In genomic region chr1:9181990-9182783, GRCh38 we compare ENCODE assay signal across 8 cellular contexts. TPM values are rescaled to one million over a fixed set of nuclear protein-coding genes. Genes with fewer than 3 reads are reported as not detected.
DNase-seq lines count a peak whose midpoint lies in the region; ATAC-seq, FAIRE-seq and TF ChIP-seq lines count a peak whose summit lies in the region.

No MANE protein-coding gene starts in this region.

- no peaks in the 10 kb centered on the region for H3K9me3 Mint-ChIP-seq in activated T-cell treated with anti-CD3 and anti-CD28 coated beads, Interleukin-2, amount 50 U/mL, for 4 hours
- H3K9me3 Mint-ChIP-seq in immature natural killer cell, result no peaks in the 10 kb centered on the region

- peak overlapping the region; percentile 44 for H3K4me2 ChIP-seq in GM12878 (ENCODE audit: control insufficient read depth, insufficient read depth)

- ATAC-seq in activated T-cell treated with anti-CD3 and anti-CD28 coated beads, Interleukin-2, amount 50 U/mL, for 4 hours, result peak; percentile 42 to 51
- ATAC-seq in GM12878 (peak; percentile 79), HG03097 (IDR thresholded peaks at IDR 0.05; ENCODE audit: low FRiP score, unreplicated experiment) (no peak), HG03439 (IDR thresholded peaks at IDR 0.05; ENCODE audit: unreplicated experiment) (no peak)

- H3K4me3 ChIP-seq in GM12878, result peak overlapping the region; percentile 90

- FAIRE-seq in GM12878 (lab: Jason Lieb, UNC), result no peak

- no peaks in the 10 kb centered on the region; the same call in 1 of the 2 replicates for H4K20me1 ChIP-seq in GM12878 (ENCODE audit: control insufficient read depth, insufficient read depth)

- in situ Hi-C loops in GM12878 (cut with MboI), result no loop called here

- intact Hi-C loops in GM12878 (cut with micrococcal nuclease; ENCODE audit: unreplicated experiment), result loop anchor here (1.0 to 5.0 kb wide), 2 partner anchors 14 to 55 kb away; partner anchors contain the start of gene GPR157

- peak; percentile 72; the same call in 1 of the 2 replicates for TF ChIP-seq POLR2A in GM12878 (IDR thresholded peaks at IDR 0.05; ENCODE audit: low read depth, low read length)

- H3K27me3 Mint-ChIP-seq in activated T-cell treated with anti-CD3 and anti-CD28 coated beads, Interleukin-2, amount 50 U/mL, for 4 hours (ENCODE audit: low read depth), result peaks cover 29% of the 10 kb centered on the region
- H3K27me3 Mint-ChIP-seq in immature natural killer cell (ENCODE audit: low read depth in 3 of 3), result peaks cover 4 to 8% (median 7%) of the 10 kb centered on the region in 3 donors

- CTCF ChIA-PET in GM12878 (lab: Yijun Ruan, JAX), result interaction anchor here (0.6 to 4.5 kb wide), 8 partner anchors 13 to 70 kb away, joined by 3 to 44 read pairs (median 13); no protein-coding TSS in a partner anchor

- H2AFZ ChIP-seq in GM12878 (ENCODE audit: control insufficient read depth, low read depth, low read length), result peak overlapping the region; percentile 83

- TF ChIP-seq RAD21 in Ishikawa (IDR thresholded peaks at IDR 0.05; ENCODE audit: low read depth) (no peak), GM12878 (IDR thresholded peaks at IDR 0.05; ENCODE audit: insufficient read depth, low read depth, low read length) (no peak)

- 1% methylated on average over 62 of the region's 83 CpGs for WGBS in GM12878 (ENCODE audit: insufficient coverage, insufficient replicate concordance, low lambda C conversion rate, missing lambda C conversion rate)

- no peak overlapping the region for H3K27ac Mint-ChIP-seq in immature natural killer cell

- peak overlapping the region; percentile 73 for H3K4me3 Mint-ChIP-seq in activated T-cell treated with anti-CD3 and anti-CD28 coated beads, Interleukin-2, amount 50 U/mL, for 4 hours
- H3K4me3 Mint-ChIP-seq in immature natural killer cell, result peak overlapping the region in 4 of 5 donors; percentile 33 to 69 (median 49)

- H3K27ac ChIP-seq in GM12878 (ENCODE audit: control insufficient read depth, insufficient read depth), result peak overlapping the region; percentile 84

- peak in 1 of 3 experiments; percentile 41; a peak in 2 of 6 replicates for TF ChIP-seq CTCF in GM12878 (IDR thresholded peaks at IDR 0.05 in 2 of 3, conservative IDR thresholded peaks at IDR 0.05 in 1 of 3; ENCODE audit: control insufficient read depth in 2 of 3, extremely low read depth in 1 of 3, insufficient read depth in 1 of 3, low read depth in 3 of 3, low read length in 3 of 3)

- peaks cover 0 to 3% of the 10 kb centered on the region in 2 experiments; a peak in 2 of 4 replicates for H3K36me3 ChIP-seq in GM12878 (ENCODE audit: control insufficient read depth in 2 of 2, insufficient read depth in 2 of 2, low read length in 1 of 2)

- SMC1A ChIA-PET in GM12878 (lab: Charles Lee; ENCODE audit: uncharacterized antibody, unreplicated experiment), result interaction anchor here (0.7 to 3.2 kb wide), 3 partner anchors 17 to 1222 kb away, joined by 3 to 12 read pairs (median 7); no protein-coding TSS in a partner anchor

- H3K79me2 ChIP-seq in GM12878 (ENCODE audit: control insufficient read depth, insufficient read depth, low read length), result peaks cover 66% of the 10 kb centered on the region

- RAD21 ChIA-PET in GM12878 (lab: Charles Lee; ENCODE audit: unreplicated experiment), result interaction anchor here (0.5 to 1.0 kb wide), 3 partner anchors 12 to 60 kb away, joined by 3 read pairs; no protein-coding TSS in a partner anchor

- BruUV-seq in GM12878 (replicated peaks; lab: Mats Ljungman, UMichigan), result TSS peak; percentile 47

- no peaks in the 10 kb centered on the region for H3K36me3 Mint-ChIP-seq in activated T-cell treated with anti-CD3 and anti-CD28 coated beads, Interleukin-2, amount 50 U/mL, for 4 hours (ENCODE audit: insufficient read depth)
- H3K36me3 Mint-ChIP-seq in immature natural killer cell, result no peaks in the 10 kb centered on the region

- DNase-seq in activated T-cell treated with anti-CD3 and anti-CD28 coated beads, Interleukin-2, amount 50 U/mL, for 4 hours, result no peak
- no peak for DNase-seq in activated T-cell treated with anti-CD3 and anti-CD28 coated beads for 4 hours
- no peak for DNase-seq in GM12878 (ENCODE audit: low read depth, low spot score)
- DNase-seq in immature natural killer cell, result no peak
- peak; percentile 39 for DNase-seq in stimulated activated CD8-positive, alpha-beta memory T cell treated with anti-CD3 and anti-CD28 coated beads, Interleukin-4, amount 100 ng/mL, for 48 hours

- no peak for TF ChIP-seq EP300 in Ishikawa (IDR thresholded peaks at IDR 0.05; ENCODE audit: borderline replicate concordance)
- peak in 1 of 2 experiments; percentile 49; a peak in 1 of 4 replicates for TF ChIP-seq EP300 in GM12878 (IDR thresholded peaks at IDR 0.05; ENCODE audit: borderline replicate concordance in 1 of 2, control insufficient read depth in 1 of 2, low read depth in 2 of 2, low read length in 2 of 2)

- H3K27me3 ChIP-seq in GM12878 (replicated peaks in 1 of 2; ENCODE audit: control insufficient read depth in 2 of 2, insufficient read depth in 2 of 2, low read length in 1 of 2), result no peaks in the 10 kb centered on the region

- H3K9me3 ChIP-seq in GM12878 (replicated peaks; ENCODE audit: control insufficient read depth, insufficient read depth, low read length), result no peaks in the 10 kb centered on the region

- H3K9ac ChIP-seq in GM12878 (ENCODE audit: control insufficient read depth, insufficient read depth, low read length), result peak overlapping the region; percentile 90

- POLR2A ChIA-PET in GM12878 (lab: Charles Lee), result interaction anchor here (0.6 to 0.9 kb wide), 2 partner anchors 10 to 52 kb away, joined by 4 to 5 read pairs; no protein-coding TSS in a partner anchor

- peaks cover 17% of the 10 kb centered on the region for H3K4me1 ChIP-seq in GM12878 (ENCODE audit: control insufficient read depth, insufficient read depth, low read length)

- H3K4me1 Mint-ChIP-seq in activated T-cell treated with anti-CD3 and anti-CD28 coated beads, Interleukin-2, amount 50 U/mL, for 4 hours (ENCODE audit: low read depth), result peaks cover 7% of the 10 kb centered on the region
- H3K4me1 Mint-ChIP-seq in immature natural killer cell, result peaks cover 6% of the 10 kb centered on the region in 2 donors

TF ChIP-seq in Ishikawa, 13 proteins besides CTCF, POLR2A, EP300 and RAD21 (continues in another document):
- TF ChIP-seq ZBTB7A (IDR thresholded peaks at IDR 0.05; ENCODE audit: low read depth) (peak; percentile 79; the same call in 1 of the 2 replicates), CEBPB (IDR thresholded peaks at IDR 0.05) (no peak), TEAD4 (IDR thresholded peaks at IDR 0.05) (no peak)

TF ChIP-seq in GM12878, 131 proteins besides CTCF, POLR2A, EP300 and RAD21 (continues in another document):
- no peak for TF ChIP-seq KAT2A (conservative IDR thresholded peaks at IDR 0.05; ENCODE audit: control insufficient read depth, low read depth, low read length)
- TF ChIP-seq PML (IDR thresholded peaks at IDR 0.05; ENCODE audit: low read length), result no peak; the same call in 1 of the 2 replicates
- TF ChIP-seq RB1 (IDR thresholded peaks at IDR 0.05; ENCODE audit: borderline replicate concordance), result peak; percentile 68; the same call in 1 of the 2 replicates

RNA-seq across cellular contexts. Expression of gene H6PD, which starts 52.4 kb away (rescaled TPM):
- 1 to 10 TPM; 4.7 to 6.1 (median 5.0) TPM for total RNA-seq in activated T-cell treated with anti-CD3 and anti-CD28 coated beads, Interleukin-2, amount 50 U/mL, for 4 hours
- 14.4 and 15.0 TPM in 2 replicates for total RNA-seq in GM12878 (2013; cell fraction: nucleolus; rRNA removed)
- total RNA-seq in GM12878 (2014; rRNA removed) (9.7 and 10.4 TPM in 2 replicates), GM12878 (2014; rRNA removed; fragmentation: Illumina TruSeq; extraction: Trizol) (8.1 and 9.4 TPM in 2 replicates), GM12878 (2021) (20.7 TPM in 2 replicates)
- 4.9 TPM for polyA plus RNA-seq in GM12878 (2011; ENCODE audit: low read depth)
- polyA plus RNA-seq in GM12878 (2011; rRNA removed) (3.9 and 4.9 TPM in 2 replicates), GM12878 (2014; fragmentation: Illumina TruSeq; extraction: Trizol) (9.9 and 10.1 TPM in 2 replicates), GM12878 (2014; fragmentation: Nextera tagmentation; extraction: Ambion mirVana) (1 to 10 TPM; 1.2 to 1.4 TPM), GM12878 (2014; rRNA removed) (12.1 and 13.1 TPM in 2 replicates), GM12878 (2016; fragmentation: Nextera tagmentation; extraction: Ambion mirVana) (1 to 10 TPM; 5.9 to 6.0 TPM), immature natural killer cell (10 to 100 TPM in 1 of 3 donors, 1 to 10 TPM in 2; 6.2 to 15.4 (median 9.0) TPM)
- 6.3 and 6.4 TPM in 2 replicates for polyA plus RNA-seq in GM12878 (2011; cell fraction: cytosol; rRNA removed)
- polyA plus RNA-seq in GM12878 (2011; cell fraction: nucleus; rRNA removed), result 7.7 and 10.0 TPM in 2 replicates
- 7.3 and 7.7 TPM in 2 replicates for polyA plus RNA-seq in GM12878 (2012)
- polyA minus RNA-seq in GM12878 (2011; rRNA and poly(A)+ RNA removed), result 4.8 and 10.9 TPM in 2 replicates
- polyA minus RNA-seq in GM12878 (2011; cell fraction: cytosol; rRNA and poly(A)+ RNA removed), result 5.1 and 5.9 TPM in 2 replicates
- polyA minus RNA-seq in GM12878 (2011; cell fraction: nucleus; rRNA and poly(A)+ RNA removed), result 2.2 and 3.4 TPM in 2 replicates

RNA-seq across cellular contexts. Expression of gene GPR157, which starts 53.3 kb away (rescaled TPM):
- 1 to 10 TPM; 1.5 to 5.3 (median 2.9) TPM for total RNA-seq in activated T-cell treated with anti-CD3 and anti-CD28 coated beads, Interleukin-2, amount 50 U/mL, for 4 hours
- 22.6 and 27.6 TPM in 2 replicates for total RNA-seq in GM12878 (2013; cell fraction: nucleolus; rRNA removed)
- total RNA-seq in GM12878 (2014; rRNA removed), result 4.7 and 15.9 TPM in 2 replicates
- total RNA-seq in GM12878 (2014; rRNA removed; fragmentation: Illumina TruSeq; extraction: Trizol), result 2.8 and 5.0 TPM in 2 replicates
- 10.1 and 12.2 TPM in 2 replicates for total RNA-seq in GM12878 (2021)
- polyA plus RNA-seq in GM12878 (2011; ENCODE audit: low read depth), result 1.5 TPM
- polyA plus RNA-seq in GM12878 (2011; rRNA removed), result 1.3 and 3.7 TPM in 2 replicates
- 1.8 and 2.0 TPM in 2 replicates for polyA plus RNA-seq in GM12878 (2011; cell fraction: cytosol; rRNA removed)
- polyA plus RNA-seq in GM12878 (2011; cell fraction: nucleus; rRNA removed), result 1.9 and 2.3 TPM in 2 replicates
- polyA plus RNA-seq in GM12878 (2012), result 11.4 and 13.6 TPM in 2 replicates
- polyA plus RNA-seq in GM12878 (2014; fragmentation: Illumina TruSeq; extraction: Trizol), result 2.5 and 2.8 TPM in 2 replicates
- 1 to 10 TPM in 1 of 2 experiments, under 1 TPM in 1; 0.66 to 1.1 TPM for polyA plus RNA-seq in GM12878 (2014; fragmentation: Nextera tagmentation; extraction: Ambion mirVana)
- 2.6 and 3.2 TPM in 2 replicates for polyA plus RNA-seq in GM12878 (2014; rRNA removed)
- polyA plus RNA-seq in GM12878 (2016; fragmentation: Nextera tagmentation; extraction: Ambion mirVana), result 1 to 10 TPM in 1 of 2 experiments, under 1 TPM in 1; 0.86 to 2.9 TPM
- polyA minus RNA-seq in GM12878 (2011; rRNA and poly(A)+ RNA removed), result 2.6 and 8.1 TPM in 2 replicates
- 1.2 and 1.8 TPM in 2 replicates for polyA minus RNA-seq in GM12878 (2011; cell fraction: cytosol; rRNA and poly(A)+ RNA removed)
- polyA minus RNA-seq in GM12878 (2011; cell fraction: nucleus; rRNA and poly(A)+ RNA removed), result 0.85 and 3.2 TPM in 2 replicates
- polyA plus RNA-seq in immature natural killer cell, result under 1 TPM in 2 of 3 donors, not detected in 1; 0.36 to 0.41 TPM

Comparison
In these comparisons a context has a peak if more than half of its experiments do, and no peak if none do; other contexts are left out.
1. ATAC-seq: peak in activated T-cell treated with anti-CD3 and anti-CD28 coated beads, Interleukin-2, amount 50 U/mL, for 4 hours (2 of 2) and GM12878 (single experiment); none in HG03097 (single experiment) and HG03439 (single experiment).